Comparison of ENCODE assay signal across 8 cellular contexts in genomic region chr21:46622226-46622625, GRCh38. TPM values are rescaled to one million over a fixed set of nuclear protein-coding genes. Genes with fewer than 3 reads are reported as not detected.
DNase-seq lines count a peak whose midpoint lies in the region; ATAC-seq and TF ChIP-seq lines count a peak whose summit lies in the region.

No MANE protein-coding gene starts in this region.

- no peak overlapping the region for H3K4me2 ChIP-seq in MM.1S (ENCODE audit: low read depth, low read length)

- H3K9me3 ChIP-seq in SJCRH30 (replicated peaks) (no peaks in the 10 kb centered on the region; the same call in 1 of the 2 replicates), MM.1S (replicated peaks; ENCODE audit: insufficient read depth, low read length) (no peaks in the 10 kb centered on the region)

- H3K9ac ChIP-seq in MM.1S (ENCODE audit: low read length), result no peak overlapping the region

- no peak for ATAC-seq in GM21723 (IDR thresholded peaks at IDR 0.05; ENCODE audit: unreplicated experiment)
- ATAC-seq in GM18517 (IDR thresholded peaks at IDR 0.05; ENCODE audit: unreplicated experiment), result no peak
- no peak for ATAC-seq in GM21737 (IDR thresholded peaks at IDR 0.05; ENCODE audit: unreplicated experiment)

- no peaks in the 10 kb centered on the region for H4K20me1 ChIP-seq in MM.1S (ENCODE audit: insufficient read depth, low read length)

- H3K36me3 ChIP-seq in SJCRH30 (no peaks in the 10 kb centered on the region), MM.1S (replicated peaks; ENCODE audit: insufficient read depth, low read length) (no peaks in the 10 kb centered on the region)

- DNase-seq in Daoy (ENCODE audit: low read depth), result peak; percentile 72
- peak; percentile 73 to 92 for DNase-seq in SJCRH30
- DNase-seq in ecto neural progenitor cell (ENCODE audit: low spot score), result peak; percentile 80
- peak in 49 of 56 donors; percentile 35 to 85 (median 71) for DNase-seq in nucleus accumbens (lab: John Stamatoyannopoulos, UW)
- DNase-seq in MM.1S, result no peak

- H3K79me2 ChIP-seq in MM.1S (ENCODE audit: low read length), result no peaks in the 10 kb centered on the region

- H3K27ac ChIP-seq in SJCRH30, result 0 out of 2 replicates have a peak overlapping the region, but pooled peaks have one; percentile 9
- no peak overlapping the region for H3K27ac ChIP-seq in MM.1S (ENCODE audit: low read length)

- H3K4me1 ChIP-seq in SJCRH30 (peaks cover 4% of the 10 kb centered on the region; the same call in 1 of the 2 replicates), MM.1S (ENCODE audit: low read length) (no peaks in the 10 kb centered on the region)

- H2AFZ ChIP-seq in MM.1S (ENCODE audit: low read length), result no peak overlapping the region

- H3K9me2 ChIP-seq in MM.1S (replicated peaks; ENCODE audit: insufficient read depth, low read length), result no peaks in the 10 kb centered on the region

- H3K27me3 ChIP-seq in SJCRH30 (no peaks in the 10 kb centered on the region), MM.1S (replicated peaks; ENCODE audit: insufficient read depth, low read length) (no peaks in the 10 kb centered on the region; the same call in 1 of the 2 replicates)

- no peaks in the 10 kb centered on the region for H3F3A ChIP-seq in MM.1S (ENCODE audit: insufficient read depth, low read length)

- H3K4me3 ChIP-seq in SJCRH30 (no peak overlapping the region), MM.1S (ENCODE audit: low read length) (no peak overlapping the region)

- TF ChIP-seq CTCF in MM.1S (IDR thresholded peaks at IDR 0.05; ENCODE audit: low read length), result no peak

RNA-seq across cellular contexts. Expression of gene PRMT2, which starts 13.2 kb away (rescaled TPM):
- 73.0 and 104 TPM in 2 replicates for total RNA-seq in Daoy (2014; rRNA removed; shearing (Covaris generic))
- total RNA-seq in SJCRH30 (2014; rRNA removed; shearing (Covaris generic)), result 53.1 and 62.0 TPM in 2 replicates

RNA-seq across cellular contexts. Expression of gene S100B, which starts 17.3 kb away (rescaled TPM):
- total RNA-seq in Daoy (2014; rRNA removed; shearing (Covaris generic)), result 0.23 TPM in 1 of 2 replicates, not detected in the other
- total RNA-seq in SJCRH30 (2014; rRNA removed; shearing (Covaris generic)), result 0.18 and 0.25 TPM in 2 replicates
